ENCODE assay signal across 19 cellular contexts in the genomic region with DNA sequence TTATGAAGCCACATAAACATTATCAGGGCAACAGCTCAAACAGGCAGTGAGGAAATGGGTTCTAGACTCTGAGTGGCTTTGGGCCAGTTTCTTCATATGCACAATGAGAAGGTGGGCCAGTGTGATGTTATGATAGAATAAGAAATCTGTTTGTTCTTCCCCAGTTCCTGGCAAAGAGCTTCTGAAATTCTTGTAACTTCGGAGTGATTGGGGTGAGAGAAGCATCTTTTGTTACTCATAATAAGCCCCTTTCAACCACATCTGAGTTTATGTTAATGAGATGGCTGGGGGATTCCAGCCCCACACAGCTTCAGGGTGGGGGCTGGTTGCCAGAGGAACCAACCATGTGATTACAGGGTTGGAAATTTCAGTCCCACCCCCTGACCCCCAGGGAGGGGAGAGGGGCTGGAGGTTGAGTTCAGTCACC. TPM values are rescaled to one million over a fixed set of nuclear protein-coding genes. Genes with fewer than 3 reads are reported as not detected.
DNase-seq lines count a peak whose midpoint lies in the region; ATAC-seq and TF ChIP-seq lines count a peak whose summit lies in the region.
"Had no signal": no experiment of that assay in that cellular context is flagged by ENCODE, and none has a peak within 500 bp of the region (broad histone marks: within the 10 kb centered on the region; RNA-seq: fewer than 3 reads in every experiment).

No MANE protein-coding gene starts in this region.

- no peak overlapping the region for H3K4me3 ChIP-seq in upper lobe of right lung
- H3K4me3 ChIP-seq: hepatocyte, SJCRH30, thoracic aorta had no signal

- H3K4me3 Mint-ChIP-seq in activated naive CD8-positive, alpha-beta T cell treated with anti-CD3 and anti-CD28 coated beads, Interleukin-2, amount 50 U/mL, for 24 hours: no peak overlapping the region
- H3K4me3 Mint-ChIP-seq: activated naive CD4-positive, alpha-beta T cell treated with anti-CD3 and anti-CD28 coated beads, Interleukin-2, amount 50 U/mL, for 24 hours had no signal

- H3K9me3 Mint-ChIP-seq in activated naive CD8-positive, alpha-beta T cell treated with anti-CD3 and anti-CD28 coated beads, Interleukin-2, amount 50 U/mL, for 24 hours: no peaks in the 10 kb centered on the region
- H3K9me3 Mint-ChIP-seq: activated naive CD4-positive, alpha-beta T cell treated with anti-CD3 and anti-CD28 coated beads, Interleukin-2, amount 50 U/mL, for 24 hours had no signal

- no peaks in the 10 kb centered on the region for H3K27me3 Mint-ChIP-seq in activated naive CD8-positive, alpha-beta T cell treated with anti-CD3 and anti-CD28 coated beads, Interleukin-2, amount 50 U/mL, for 24 hours
- H3K27me3 Mint-ChIP-seq: activated naive CD4-positive, alpha-beta T cell treated with anti-CD3 and anti-CD28 coated beads, Interleukin-2, amount 50 U/mL, for 24 hours had no signal

- no peak for TF ChIP-seq CTCF in upper lobe of right lung (IDR thresholded peaks at IDR 0.05)

- no peaks in the 10 kb centered on the region for H3K27me3 ChIP-seq in upper lobe of right lung
- H3K27me3 ChIP-seq: BE2C, hepatocyte, SJCRH30 had no signal

- no peak overlapping the region for H3K27ac ChIP-seq in upper lobe of right lung
- H3K27ac ChIP-seq: hepatocyte, SJCRH30, thoracic aorta had no signal

- peaks cover 10% of the 10 kb centered on the region for H3K4me1 Mint-ChIP-seq in activated naive CD8-positive, alpha-beta T cell treated with anti-CD3 and anti-CD28 coated beads, Interleukin-2, amount 50 U/mL, for 24 hours
- H3K4me1 Mint-ChIP-seq: activated naive CD4-positive, alpha-beta T cell treated with anti-CD3 and anti-CD28 coated beads, Interleukin-2, amount 50 U/mL, for 24 hours had no signal

- H3K36me3 Mint-ChIP-seq in activated naive CD8-positive, alpha-beta T cell treated with anti-CD3 and anti-CD28 coated beads, Interleukin-2, amount 50 U/mL, for 24 hours (ENCODE audit: low read depth): no peaks in the 10 kb centered on the region
- H3K36me3 Mint-ChIP-seq: activated naive CD4-positive, alpha-beta T cell treated with anti-CD3 and anti-CD28 coated beads, Interleukin-2, amount 50 U/mL, for 24 hours had no signal

- no peaks in the 10 kb centered on the region for H3K36me3 ChIP-seq in upper lobe of right lung
- H3K36me3 ChIP-seq: BE2C, SJCRH30, thoracic aorta had no signal

- peak; percentile 54 for ATAC-seq in GM18502 (IDR thresholded peaks at IDR 0.05; ENCODE audit: poor library complexity, unreplicated experiment)
- ATAC-seq in GM18907 (IDR thresholded peaks at IDR 0.05; ENCODE audit: unreplicated experiment): peak; percentile 78
- ATAC-seq in HG02938 (IDR thresholded peaks at IDR 0.05; ENCODE audit: unreplicated experiment): peak; percentile 53
- peak; percentile 79 for ATAC-seq in activated naive CD8-positive, alpha-beta T cell treated with anti-CD3 and anti-CD28 coated beads, Interleukin-2, amount 50 U/mL, for 24 hours
- ATAC-seq in upper lobe of right lung: no peak
- ATAC-seq: HCT116 had no signal

- no peaks in the 10 kb centered on the region for H3K9me3 ChIP-seq in upper lobe of right lung
- H3K9me3 ChIP-seq: BE2C, SJCRH30, thoracic aorta had no signal

- intact Hi-C loops in cardiac septum (cut with DNase I): no loop called here
- intact Hi-C loops in upper lobe of right lung (cut with DNase I): no loop called here

- no peaks in the 10 kb centered on the region for H3K4me1 ChIP-seq in upper lobe of right lung
- H3K4me1 ChIP-seq: SJCRH30 had no signal

- no peak overlapping the region for H3K27ac Mint-ChIP-seq in activated naive CD8-positive, alpha-beta T cell treated with anti-CD3 and anti-CD28 coated beads, Interleukin-2, amount 50 U/mL, for 24 hours
- H3K27ac Mint-ChIP-seq: activated naive CD4-positive, alpha-beta T cell treated with anti-CD3 and anti-CD28 coated beads, Interleukin-2, amount 50 U/mL, for 24 hours had no signal

- peak; percentile 5 for DNase-seq in activated naive CD8-positive, alpha-beta T cell treated with anti-CD3 and anti-CD28 coated beads, Interleukin-2, amount 50 U/mL, for 24 hours
- DNase-seq in activated gamma-delta T cell (lab: John Stamatoyannopoulos, UW) (no peak), cardiac septum (ENCODE audit: low spot score) (no peak), upper lobe of right lung (no peak)
- DNase-seq: BE2C; effector CD4-positive, alpha-beta T cell; kidney glomerular epithelial cell; NCI-H2029 treated with DMSO at 0.1 percent for 48 hours; NCI-H524; T-helper 9 cell had no signal

RNA-seq across cellular contexts. Expression of a gene that starts 56.9 kb away (rescaled TPM):
- total RNA-seq in cardiac septum (10.8 TPM), upper lobe of right lung (60.7 TPM)
- total RNA-seq: OCI-LY7 had no signal
